ENCODE assay signal across 29 cellular contexts in genomic region chr6:143864234-143864633, GRCh38. TPM values are rescaled to one million over a fixed set of nuclear protein-coding genes. Genes with fewer than 3 reads are reported as not detected.
"Had no signal": no experiment of that assay in that cellular context is flagged by ENCODE, and none has a peak within 500 bp of the region (broad histone marks: within the 10 kb centered on the region; RNA-seq: fewer than 3 reads in every experiment).

ZC2HC1B (plus strand) TSS chr6:143864474; CDS start chr6:143864540, 66 bp downstream.

- H3K4me3 ChIP-seq: esophagus muscularis mucosa, gastrocnemius medialis, spleen, suprapubic skin, transverse colon, uterus had no signal

- H3K4me1 Mint-ChIP-seq: activated B cell treated with CpG ODN at 0.5 μM for 24 hours; activated CD4-positive, alpha-beta T cell treated with anti-CD3 and anti-CD28 coated beads for 36 hours; activated CD8-positive, alpha-beta memory T cell treated with anti-CD3 and anti-CD28 coated beads, Interleukin-2, amount 10 ng/mL, durations not matched to agents 7 days and 5 days; nephron had no signal

- H3K36me3 ChIP-seq: uterus had no signal

- H3K27me3 Mint-ChIP-seq: activated B cell treated with CpG ODN at 0.5 μM for 24 hours; activated CD4-positive, alpha-beta memory T cell treated with anti-CD3 and anti-CD28 coated beads for 36 hours; activated CD4-positive, alpha-beta T cell treated with anti-CD3 and anti-CD28 coated beads for 36 hours; activated CD8-positive, alpha-beta memory T cell treated with anti-CD3 and anti-CD28 coated beads, Interleukin-2, amount 10 ng/mL, durations not matched to agents 7 days and 5 days had no signal

- H3K4me3 Mint-ChIP-seq: activated B cell treated with CpG ODN at 0.5 μM for 24 hours; activated CD4-positive, alpha-beta memory T cell treated with anti-CD3 and anti-CD28 coated beads for 36 hours; activated CD4-positive, alpha-beta T cell treated with anti-CD3 and anti-CD28 coated beads for 36 hours; activated CD8-positive, alpha-beta memory T cell treated with anti-CD3 and anti-CD28 coated beads, Interleukin-2, amount 10 ng/mL, durations not matched to agents 7 days and 5 days; activated T-helper 1 cell treated with anti-CD3 and anti-CD28 coated beads, Interleukin-12 subunit alpha, Interleukin-12 subunit beta, Interleukin-2, Interleukin-4 antibody, amounts not matched to agents 30 ng/mL and 10 ng/mL and 1 ng/mL, durations not matched to agents 14 hours and 24 hours and 36 hours; nephron; T-helper 1 cell treated with Interleukin-12 subunit alpha and Interleukin-12 subunit beta and Interleukin-4 antibody, amounts not matched to agents 30 μg/mL and 1 μg/mL, for 36 hours had no signal

- H3K4me1 ChIP-seq: esophagus muscularis mucosa, gastrocnemius medialis, spleen, suprapubic skin, transverse colon, uterus had no signal

- H3K27ac Mint-ChIP-seq: activated B cell treated with CpG ODN at 0.5 μM for 24 hours; activated CD4-positive, alpha-beta memory T cell treated with anti-CD3 and anti-CD28 coated beads for 36 hours; activated CD4-positive, alpha-beta T cell treated with anti-CD3 and anti-CD28 coated beads for 36 hours; activated naive CD4-positive, alpha-beta T cell treated with anti-CD3 and anti-CD28 coated beads, Interleukin-2, amount 50 U/mL, for 72 hours; activated T-helper 1 cell treated with anti-CD3 and anti-CD28 coated beads, Interleukin-12 subunit alpha, Interleukin-12 subunit beta, Interleukin-2, Interleukin-4 antibody, amounts not matched to agents 30 ng/mL and 10 ng/mL and 1 ng/mL, durations not matched to agents 14 hours and 24 hours and 36 hours; nephron; T-helper 1 cell treated with Interleukin-12 subunit alpha and Interleukin-12 subunit beta and Interleukin-4 antibody, amounts not matched to agents 30 μg/mL and 1 μg/mL, for 36 hours had no signal

- H3K27ac ChIP-seq: gastrocnemius medialis, spleen, suprapubic skin, transverse colon had no signal

- ATAC-seq: activated CD4-positive, alpha-beta T cell treated with anti-CD3 and anti-CD28 coated beads for 36 hours; activated CD8-positive, alpha-beta memory T cell treated with anti-CD3 and anti-CD28 coated beads, Interleukin-2, amount 10 ng/mL, durations not matched to agents 7 days and 5 days; activated naive CD4-positive, alpha-beta T cell treated with anti-CD3 and anti-CD28 coated beads, Interleukin-2, amount 50 U/mL, for 72 hours; gastrocnemius medialis; left ventricle myocardium superior had no signal

- H3K9me3 Mint-ChIP-seq: activated CD4-positive, alpha-beta memory T cell treated with anti-CD3 and anti-CD28 coated beads for 36 hours; activated naive CD4-positive, alpha-beta T cell treated with anti-CD3 and anti-CD28 coated beads, Interleukin-2, amount 50 U/mL, for 72 hours; activated T-helper 1 cell treated with anti-CD3 and anti-CD28 coated beads, Interleukin-12 subunit alpha, Interleukin-12 subunit beta, Interleukin-2, Interleukin-4 antibody, amounts not matched to agents 30 ng/mL and 10 ng/mL and 1 ng/mL, durations not matched to agents 14 hours and 24 hours and 36 hours had no signal

- H3K27me3 ChIP-seq: esophagus muscularis mucosa, gastrocnemius medialis, spleen, suprapubic skin, transverse colon, uterus had no signal

- H3K9me3 ChIP-seq: esophagus muscularis mucosa, gastrocnemius medialis, suprapubic skin, transverse colon, uterus had no signal

- DNase-seq: activated B cell treated with CpG ODN at 0.5 μM for 24 hours; activated CD4-positive, alpha-beta memory T cell treated with anti-CD3 and anti-CD28 coated beads for 36 hours; activated CD4-positive, alpha-beta T cell treated with anti-CD3 and anti-CD28 coated beads for 36 hours; activated CD8-positive, alpha-beta memory T cell treated with anti-CD3 and anti-CD28 coated beads, Interleukin-2, amount 10 ng/mL, durations not matched to agents 7 days and 5 days; activated gamma-delta T cell; activated T-cell treated with anti-CD3 and anti-CD28 coated beads for 4 hours; central memory CD4-positive, alpha-beta T cell; effector memory CD4-positive, alpha-beta T cell; gastrocnemius medialis; left ventricle myocardium superior; mammary epithelial cell; midbrain; spleen; stimulated activated CD4-positive, alpha-beta T cell treated with anti-CD3 and anti-CD28 coated beads, Interleukin-4, amount 100 ng/mL, for 1 hour; stimulated activated naive CD4-positive, alpha-beta T cell treated with Interleukin-2 at 50 U/mL for 16 hours; T1000; transverse colon; uterus had no signal

- FAIRE-seq: astrocyte, islet of Langerhans had no signal

RNA-seq across cellular contexts. Expression of gene ZC2HC1B, which starts in this region (rescaled TPM):
- total RNA-seq: activated CD4-positive, alpha-beta T cell treated with anti-CD3 and anti-CD28 coated beads for 36 hours; activated naive CD4-positive, alpha-beta T cell treated with anti-CD3 and anti-CD28 coated beads, Interleukin-2, amount 50 U/mL, for 72 hours; activated T-helper 1 cell treated with anti-CD3 and anti-CD28 coated beads, Interleukin-12 subunit alpha, Interleukin-12 subunit beta, Interleukin-2, Interleukin-4 antibody, amounts not matched to agents 30 ng/mL and 10 ng/mL and 1 ng/mL, durations not matched to agents 14 hours and 24 hours and 36 hours; astrocyte; dermis microvascular lymphatic vessel endothelial cell; esophagus muscularis mucosa; gastrocnemius medialis; left ventricle myocardium superior; mammary epithelial cell; myocyte; renal cortical epithelial cell; suprapubic skin; transverse colon had no signal
- polyA plus RNA-seq: mammary epithelial cell had no signal
